ENCODE assay signal across 9 cellular contexts in genomic region chr6:16345449-16346330, GRCh38.
DNase-seq lines count a peak whose midpoint lies in the region; ATAC-seq, FAIRE-seq and TF ChIP-seq lines count a peak whose summit lies in the region.
"Had no signal": no experiment of that assay in that cellular context is flagged by ENCODE, and none has a peak within 500 bp of the region (broad histone marks: within the 10 kb centered on the region; RNA-seq: fewer than 3 reads in every experiment).

No MANE protein-coding gene starts in this region.

- H3K4me3 ChIP-seq in MG63 (no peak overlapping the region), breast epithelium (no peak overlapping the region), mesendoderm (ENCODE audit: low read length) (no peak overlapping the region)

- H2BK5ac ChIP-seq in mesendoderm (ENCODE audit: low read length), result no peak overlapping the region

- H3K27me3 ChIP-seq in MG63 (no peaks in the 10 kb centered on the region), breast epithelium (no peaks in the 10 kb centered on the region), mesendoderm (ENCODE audit: insufficient read depth, low read length, poor library complexity) (no peaks in the 10 kb centered on the region)

- H3K9me3 ChIP-seq in MG63 (no peaks in the 10 kb centered on the region), breast epithelium (no peaks in the 10 kb centered on the region)

- no peak overlapping the region for H3K4ac ChIP-seq in mesendoderm (ENCODE audit: low read depth, low read length)

- H3K23ac ChIP-seq in mesendoderm (ENCODE audit: low read length), result no peak overlapping the region

- no peak overlapping the region for H3K18ac ChIP-seq in mesendoderm (ENCODE audit: low read length)

- no peak overlapping the region for H3K4me2 ChIP-seq in mesendoderm (ENCODE audit: low read length)

- H3K79me2 ChIP-seq in mesendoderm (ENCODE audit: control insufficient read depth, insufficient read depth, low read length), result no peaks in the 10 kb centered on the region

- no peak for ATAC-seq in HG03045 (IDR thresholded peaks at IDR 0.05; ENCODE audit: unreplicated experiment)

- H2AK5ac ChIP-seq in mesendoderm (ENCODE audit: low read length), result no peak overlapping the region

- H3K4me1 Mint-ChIP-seq in activated naive CD8-positive, alpha-beta T cell treated with anti-CD3 and anti-CD28 coated beads for 36 hours, result peaks cover 3% of the 10 kb centered on the region
- H3K4me1 Mint-ChIP-seq: activated B cell treated with CpG ODN at 0.5 μM for 24 hours had no signal

- no peak for TF ChIP-seq POLR2A in breast epithelium (IDR thresholded peaks at IDR 0.05)

- peak overlapping the region; percentile 25 to 51 for H3K27ac ChIP-seq in breast epithelium
- no peak overlapping the region for H3K27ac ChIP-seq in mesendoderm (ENCODE audit: low read depth, low read length)

- no peaks in the 10 kb centered on the region for H3K9me3 Mint-ChIP-seq in activated naive CD8-positive, alpha-beta T cell treated with anti-CD3 and anti-CD28 coated beads for 36 hours
- H3K9me3 Mint-ChIP-seq: activated B cell treated with CpG ODN at 0.5 μM for 24 hours had no signal

- H3K4me1 ChIP-seq in breast epithelium (no peaks in the 10 kb centered on the region), mesendoderm (ENCODE audit: control insufficient read depth, low read depth, low read length) (no peaks in the 10 kb centered on the region)

- no peaks in the 10 kb centered on the region for H3K27me3 Mint-ChIP-seq in activated naive CD8-positive, alpha-beta T cell treated with anti-CD3 and anti-CD28 coated beads for 36 hours
- H3K27me3 Mint-ChIP-seq: activated B cell treated with CpG ODN at 0.5 μM for 24 hours had no signal

- no peak overlapping the region for H3K27ac Mint-ChIP-seq in activated naive CD8-positive, alpha-beta T cell treated with anti-CD3 and anti-CD28 coated beads for 36 hours
- H3K27ac Mint-ChIP-seq: activated B cell treated with CpG ODN at 0.5 μM for 24 hours had no signal

- H3K36me3 Mint-ChIP-seq in activated naive CD8-positive, alpha-beta T cell treated with anti-CD3 and anti-CD28 coated beads for 36 hours, result no peaks in the 10 kb centered on the region

- no CpG with 5 or more reads among the region's 16 CpGs for WGBS in mesendoderm (ENCODE audit: extremely low coverage, insufficient coverage, low lambda C conversion rate)

- no peak for TF ChIP-seq CTCF in breast epithelium (IDR thresholded peaks at IDR 0.05)
- no peak for TF ChIP-seq CTCF in D721Med (IDR thresholded peaks at IDR 0.05; ENCODE audit: insufficient read depth, missing control alignments)

- no peaks in the 10 kb centered on the region for H3K79me1 ChIP-seq in mesendoderm (ENCODE audit: low read length)

- H3K4me3 Mint-ChIP-seq in activated naive CD8-positive, alpha-beta T cell treated with anti-CD3 and anti-CD28 coated beads for 36 hours, result no peak overlapping the region
- H3K4me3 Mint-ChIP-seq: activated B cell treated with CpG ODN at 0.5 μM for 24 hours had no signal

- intact Hi-C loops in breast epithelium (cut with DNase I; ENCODE audit: low total_unique reads), result no loop called here

- no peak overlapping the region for H3K9ac ChIP-seq in mesendoderm (ENCODE audit: low read length)

- H3K36me3 ChIP-seq in MG63 (no peaks in the 10 kb centered on the region), breast epithelium (no peaks in the 10 kb centered on the region), mesendoderm (ENCODE audit: control insufficient read depth, insufficient read depth, low read length) (no peaks in the 10 kb centered on the region)

- no peak for FAIRE-seq in D721Med (lab: Jason Lieb, UNC)

- H2BK120ac ChIP-seq in mesendoderm (ENCODE audit: low read depth, low read length), result no peak overlapping the region

- no peak overlapping the region for H2BK15ac ChIP-seq in mesendoderm (replicated peaks; ENCODE audit: low read depth)

- peak; percentile 25 for DNase-seq in COLO668 (lab: John Stamatoyannopoulos, UW; ENCODE audit: unreplicated experiment)
- DNase-seq in MG63, result peak; percentile 71
- no peak for DNase-seq in breast epithelium (ENCODE audit: low spot score in 2 of 2)
- peak; percentile 49 for DNase-seq in mesendoderm
- DNase-seq in activated naive CD8-positive, alpha-beta T cell treated with anti-CD3 and anti-CD28 coated beads for 36 hours, result no peak
- no peak for DNase-seq in D721Med (ENCODE audit: insufficient read length, low spot score)
- no peak for DNase-seq in stimulated activated CD4-positive, alpha-beta T cell treated with anti-CD3 and anti-CD28 coated beads, Interleukin-2, amount 100 ng/mL, for 48 hours
- DNase-seq: activated B cell treated with CpG ODN at 0.5 μM for 24 hours had no signal

- H4K5ac ChIP-seq in mesendoderm (ENCODE audit: low read length), result no peak overlapping the region

- H3K56ac ChIP-seq in mesendoderm (ENCODE audit: low read length), result no peak overlapping the region

- no peak overlapping the region for H4K8ac ChIP-seq in mesendoderm (ENCODE audit: low read depth, low read length)

Comparison
In these comparisons a context has a peak if more than half of its experiments do, and no peak if none do; other contexts are left out.
1. DNase-seq: peak in COLO668 (single experiment), MG63 (single experiment) and mesendoderm (single experiment); none in breast epithelium (0 of 2), activated naive CD8-positive, alpha-beta T cell treated with anti-CD3 and anti-CD28 coated beads for 36 hours (single experiment), D721Med (single experiment) and stimulated activated CD4-positive, alpha-beta T cell treated with anti-CD3 and anti-CD28 coated beads, Interleukin-2, amount 100 ng/mL, for 48 hours (0 of 2).